ENCODE assay signal across 27 cellular contexts in genomic region chr1:217184854-217185253, GRCh38.
"Had no signal": no experiment of that assay in that cellular context is flagged by ENCODE, and none has a peak within 500 bp of the region (broad histone marks: within the 10 kb centered on the region; RNA-seq: fewer than 3 reads in every experiment).

No MANE protein-coding gene starts in this region.

- H3K4me3 Mint-ChIP-seq: mesothelial cell of epicardium; naive thymus-derived CD4-positive, alpha-beta T cell; nephron; stimulated activated memory B cell treated with anti-CD40 and anti-IgM and Interleukin-4, amounts not matched to agents 10 μg/mL and 1 μg/mL and 100 μg/mL, for 72 hours; type B pancreatic cell had no signal

- H3K36me3 ChIP-seq: cardiac muscle cell, esophagus squamous epithelium, sigmoid colon, spleen, tibial artery had no signal

- H3K27me3 ChIP-seq: cardiac muscle cell, hepatocyte, sigmoid colon, spleen, testis, tibial artery had no signal

- H3K4me1 ChIP-seq: esophagus squamous epithelium, spleen, testis, tibial artery had no signal

- H3K27me3 Mint-ChIP-seq: naive thymus-derived CD4-positive, alpha-beta T cell; stimulated activated memory B cell treated with anti-CD40 and anti-IgM and Interleukin-4, amounts not matched to agents 10 μg/mL and 1 μg/mL and 100 μg/mL, for 72 hours had no signal

- H3K4me3 ChIP-seq: cardiac muscle cell, coronary artery, esophagus squamous epithelium, hepatocyte, lung, mucosa of descending colon, sigmoid colon, skin epidermis, spleen, testis, tibial artery had no signal

- ATAC-seq: left colon; mucosa of descending colon; naive thymus-derived CD4-positive, alpha-beta T cell; stimulated activated memory B cell treated with anti-CD40 and anti-IgM and Interleukin-4, amounts not matched to agents 10 μg/mL and 1 μg/mL and 100 μg/mL, for 72 hours; stimulated activated naive CD8-positive, alpha-beta T cell treated with anti-CD3 and anti-CD28 coated beads, Interleukin-15, Interleukin-2, amounts not matched to agents 100 U/mL and 50 U/mL, for 24 hours had no signal

- H3K9me3 ChIP-seq: mucosa of descending colon, sigmoid colon, testis had no signal

- H3K27ac Mint-ChIP-seq: mesothelial cell of epicardium; naive thymus-derived CD4-positive, alpha-beta T cell; nephron; stimulated activated memory B cell treated with anti-CD40 and anti-IgM and Interleukin-4, amounts not matched to agents 10 μg/mL and 1 μg/mL and 100 μg/mL, for 72 hours; type B pancreatic cell had no signal

- DNase-seq: dermis blood vessel endothelial cell; effector memory CD4-positive, alpha-beta T cell; erythroblast; esophagus squamous epithelium; foreskin melanocyte; left colon; mesenchymal stem cell; mucosa of descending colon; naive thymus-derived CD4-positive, alpha-beta T cell; nucleus accumbens; posterior cingulate gyrus; retina; sigmoid colon; spleen; stimulated activated CD4-positive, alpha-beta T cell treated with anti-CD3 and anti-CD28 coated beads, Interleukin-4, amount 100 ng/mL, for 4 hours; stimulated activated naive CD8-positive, alpha-beta T cell treated with anti-CD3 and anti-CD28 coated beads, Interleukin-15, Interleukin-2, amounts not matched to agents 100 U/mL and 50 U/mL, for 24 hours; testis; tibial artery had no signal

- H3K4me1 Mint-ChIP-seq: naive thymus-derived CD4-positive, alpha-beta T cell; stimulated activated memory B cell treated with anti-CD40 and anti-IgM and Interleukin-4, amounts not matched to agents 10 μg/mL and 1 μg/mL and 100 μg/mL, for 72 hours had no signal

- H3K36me3 Mint-ChIP-seq: mesothelial cell of epicardium; naive thymus-derived CD4-positive, alpha-beta T cell; stimulated activated memory B cell treated with anti-CD40 and anti-IgM and Interleukin-4, amounts not matched to agents 10 μg/mL and 1 μg/mL and 100 μg/mL, for 72 hours; type B pancreatic cell had no signal

- H3K27ac ChIP-seq: cardiac muscle cell, coronary artery, esophagus squamous epithelium, hepatocyte, sigmoid colon, skin epidermis, spleen, testis, tibial artery had no signal
